8 cellular contexts compared by ENCODE assay signal in genomic region chr11:123054301-123055065, GRCh38. TPM values are rescaled to one million over a fixed set of nuclear protein-coding genes. Genes with fewer than 3 reads are reported as not detected.
DNase-seq lines count a peak whose midpoint lies in the region; ATAC-seq and TF ChIP-seq lines count a peak whose summit lies in the region.

No MANE protein-coding gene starts in this region.

- ATAC-seq in CD8-positive, alpha-beta T cell, result peak; percentile 85
- peak; percentile 84 for ATAC-seq in GM18873 (IDR thresholded peaks at IDR 0.05; ENCODE audit: low FRiP score, unreplicated experiment)
- ATAC-seq in HG03064 (IDR thresholded peaks at IDR 0.05; ENCODE audit: low read depth, unreplicated experiment), result peak; percentile 76

- H3K27ac Mint-ChIP-seq in CD8-positive, alpha-beta T cell, result peak overlapping the region; percentile 97

- intact Hi-C loops in CD8-positive, alpha-beta T cell (cut with DNase I, micrococcal nuclease), result loop anchor here (1.0 to 10.0 kb wide), 9 partner anchors 14 to 400 kb away; partner anchors contain the start of gene UBASH3B (in 1 of the 2)

- H3K9me3 ChIP-seq in CD8-positive, alpha-beta T cell (ENCODE audit: low read length), result no peaks in the 10 kb centered on the region

- H3K4me3 Mint-ChIP-seq in CD8-positive, alpha-beta T cell, result peak overlapping the region; percentile 67

- H3K27me3 Mint-ChIP-seq in CD8-positive, alpha-beta T cell (ENCODE audit: low read depth), result no peaks in the 10 kb centered on the region

- H3K36me3 ChIP-seq in CD8-positive, alpha-beta T cell (ENCODE audit: insufficient read depth, low read length), result peaks cover 53% of the 10 kb centered on the region

- no peak overlapping the region for H3K4me3 ChIP-seq in CD8-positive, alpha-beta T cell (ENCODE audit: low read depth, low read length)

- peak in 2 of 7 experiments; percentile 28 to 37 for DNase-seq in CD8-positive, alpha-beta T cell
- DNase-seq in NCI-H2029 (lab: John Stamatoyannopoulos, UW) (peak; percentile 69), SW480 (ENCODE audit: low spot score) (peak; percentile 85), epidermal melanocyte (ENCODE audit: insufficient read length, low spot score) (peak; percentile 64), myocyte (ENCODE audit: low read depth) (peak; percentile 77)
- DNase-seq in activated effector memory CD4-positive, alpha-beta T cell treated with Interleukin-2 at 50 U/mL for 16 hours, result no peak

- peaks cover 55% of the 10 kb centered on the region for H3K4me1 ChIP-seq in CD8-positive, alpha-beta T cell (ENCODE audit: insufficient read depth, low read length)

- no peaks in the 10 kb centered on the region for H3K9me3 Mint-ChIP-seq in CD8-positive, alpha-beta T cell

- H3K27me3 ChIP-seq in CD8-positive, alpha-beta T cell (ENCODE audit: insufficient read depth, low read length), result no peaks in the 10 kb centered on the region

- H3K36me3 Mint-ChIP-seq in CD8-positive, alpha-beta T cell, result peaks cover 73% of the 10 kb centered on the region

- TF ChIP-seq CTCF in CD8-positive, alpha-beta T cell (IDR thresholded peaks at IDR 0.05), result peak; percentile 72

- peaks cover 57% of the 10 kb centered on the region for H3K4me1 Mint-ChIP-seq in CD8-positive, alpha-beta T cell (ENCODE audit: low read depth)

- POLR2A ChIA-PET in CD8-positive, alpha-beta T cell (lab: Charles Lee), result interaction anchor here (0.6 to 3.7 kb wide), 13 partner anchors 8 to 216 kb away, joined by 3 to 33 read pairs (median 5); partner anchors contain the start of genes CRTAM and HSPA8

- no peak overlapping the region for H3K27ac ChIP-seq in CD8-positive, alpha-beta T cell (ENCODE audit: low read depth, low read length)

- CTCF ChIA-PET in CD8-positive, alpha-beta T cell (lab: Charles Lee), result interaction anchor here (0.6 to 10.5 kb wide), 41 partner anchors 7 to 426 kb away, joined by 3 to 123 read pairs (median 5); partner anchors contain the start of gene HSPA8

RNA-seq across cellular contexts. Expression of gene HSPA8, which starts 7.5 kb away (rescaled TPM):
- total RNA-seq in CD8-positive, alpha-beta T cell, result 100 to 1,000 TPM; 748 to 798 TPM
- 1,935 and 2,142 TPM in 2 replicates for total RNA-seq in myocyte
- 1,481 TPM for polyA plus RNA-seq in myocyte (2012)
